ENCODE assay signal across 8 cellular contexts in genomic region chr4:112145326-112145819, GRCh38. TPM values are rescaled to one million over a fixed set of nuclear protein-coding genes. Genes with fewer than 3 reads are reported as not detected.
DNase-seq lines count a peak whose midpoint lies in the region; ATAC-seq and TF ChIP-seq lines count a peak whose summit lies in the region.

FAM241A (plus strand) TSS chr4:112145454; CDS start chr4:112145581, 127 bp downstream.

- TF ChIP-seq EP300 in stomach (IDR thresholded peaks at IDR 0.05), result no peak

- WGBS in stomach, 5 donors, result 0 to 1% (median 1%) methylated on average over 29 to 68 of the region's 74 CpGs

- H3K4me1 Mint-ChIP-seq in Caco-2 (ENCODE audit: low read depth, unreplicated experiment) (peaks cover 18% of the 10 kb centered on the region), nephron progenitor cell (peaks cover 14% of the 10 kb centered on the region)
- peaks cover 33% of the 10 kb centered on the region for H3K4me1 Mint-ChIP-seq in activated T-helper 17 cell treated with anti-CD3 and anti-CD28 coated beads, Interleukin-2, amount 50 U/mL, for 72 hours

- H3K36me3 Mint-ChIP-seq in Caco-2 (ENCODE audit: insufficient read depth, unreplicated experiment) (no peaks in the 10 kb centered on the region), nephron progenitor cell (ENCODE audit: low read depth) (no peaks in the 10 kb centered on the region)
- peaks cover 30% of the 10 kb centered on the region for H3K36me3 Mint-ChIP-seq in activated T-helper 17 cell treated with anti-CD3 and anti-CD28 coated beads, Interleukin-2, amount 50 U/mL, for 72 hours (ENCODE audit: low read depth)

- POLR2A ChIA-PET in Caco-2 (lab: Charles Lee), result no interaction called here
- POLR2A ChIA-PET in Panc1 (lab: Charles Lee), result no interaction called here

- H3K27ac Mint-ChIP-seq in Caco-2 (ENCODE audit: unreplicated experiment) (peak within 1 kb of the TSS; percentile 60), nephron progenitor cell (no peak within 1 kb of the TSS)
- H3K27ac Mint-ChIP-seq in activated T-helper 17 cell treated with anti-CD3 and anti-CD28 coated beads, Interleukin-2, amount 50 U/mL, for 72 hours, result peak within 1 kb of the TSS; percentile 83

- intact Hi-C loops in Caco-2 (cut with micrococcal nuclease; ENCODE audit: unreplicated experiment), result loop anchor here (1.0 kb wide), 2 partner anchors 32 to 45 kb away; no protein-coding TSS in a partner anchor
- intact Hi-C loops in Panc1 (cut with micrococcal nuclease; ENCODE audit: unreplicated experiment), result no loop called here
- intact Hi-C loops in stomach (cut with DNase I; ENCODE audit: low total_unique reads), result no loop called here

- no peaks in the 10 kb centered on the region for H3K9me3 Mint-ChIP-seq in Caco-2 (ENCODE audit: unreplicated experiment)
- H3K9me3 Mint-ChIP-seq in activated T-helper 17 cell treated with anti-CD3 and anti-CD28 coated beads, Interleukin-2, amount 50 U/mL, for 72 hours, result no peaks in the 10 kb centered on the region
- no peaks in the 10 kb centered on the region for H3K9me3 Mint-ChIP-seq in nephron progenitor cell

- no TSS peak for BruUV-seq in Caco-2 (replicated peaks; lab: Mats Ljungman, UMichigan)
- BruUV-seq in Panc1 (replicated peaks; lab: Mats Ljungman, UMichigan), result no TSS peak

- H3K4me1 ChIP-seq in Caco-2 (no peaks in the 10 kb centered on the region), Panc1 (ENCODE audit: control insufficient read depth, insufficient read depth, low read length) (no peaks in the 10 kb centered on the region), stomach (peaks cover 4 to 34% (median 16%) of the 10 kb centered on the region in 4 donors)

- DNase-seq in Caco-2, result peak; percentile 80 to 85
- peak; percentile 82 for DNase-seq in HK-2 (ENCODE audit: unreplicated experiment)
- no peak for DNase-seq in Panc1 (ENCODE audit: low read depth, low spot score)
- DNase-seq in fibroblast of peridontal ligament (ENCODE audit: extremely low read depth), result peak; percentile 61
- peak; percentile 91 for DNase-seq in nephron progenitor cell
- DNase-seq in stomach, result peak; percentile 89

- peak within 1 kb of the TSS; percentile 63; the same call in 1 of the 2 replicates for H3K27ac ChIP-seq in Panc1 (ENCODE audit: low read length)
- peak within 1 kb of the TSS; percentile 88 to 99 (median 94) for H3K27ac ChIP-seq in stomach

- H3K4me3 ChIP-seq in Caco-2 (ENCODE audit: low read depth, low read length) (peak within 1 kb of the TSS; percentile 72), Panc1 (ENCODE audit: low read depth in 2 of 2, low read length in 2 of 2) (peak within 1 kb of the TSS; percentile 64 to 83), stomach (peak within 1 kb of the TSS; percentile 77 to 90 (median 87))

- CTCF ChIA-PET in Caco-2 (lab: Charles Lee), result no interaction called here
- CTCF ChIA-PET in Panc1 (lab: Charles Lee), result no interaction called here

- H3K9me3 ChIP-seq in Caco-2 (no peaks in the 10 kb centered on the region), Panc1 (ENCODE audit: control insufficient read depth, insufficient read depth, low read depth, low read length) (no peaks in the 10 kb centered on the region), stomach (no peaks in the 10 kb centered on the region)

- ATAC-seq in GM19463 (IDR thresholded peaks at IDR 0.05; ENCODE audit: unreplicated experiment) (peak; percentile 86), Panc1 (peak; percentile 99)
- ATAC-seq in activated T-helper 17 cell treated with anti-CD3 and anti-CD28 coated beads, Interleukin-2, amount 50 U/mL, for 72 hours (replicated peaks), result peak; percentile 91

- peak within 1 kb of the TSS; percentile 82 for H3K4me3 Mint-ChIP-seq in Caco-2 (ENCODE audit: unreplicated experiment)
- H3K4me3 Mint-ChIP-seq in activated T-helper 17 cell treated with anti-CD3 and anti-CD28 coated beads, Interleukin-2, amount 50 U/mL, for 72 hours, result peak within 1 kb of the TSS; percentile 90
- H3K4me3 Mint-ChIP-seq in nephron progenitor cell, result peak within 1 kb of the TSS; percentile 86

- no peaks in the 10 kb centered on the region for H3K36me3 ChIP-seq in Caco-2 (ENCODE audit: control insufficient read depth, insufficient read depth, low read length)
- no peaks in the 10 kb centered on the region for H3K36me3 ChIP-seq in Panc1 (ENCODE audit: control insufficient read depth, insufficient read depth, low read length)
- H3K36me3 ChIP-seq in stomach, result no peaks in the 10 kb centered on the region

- H3K27me3 ChIP-seq in Caco-2 (replicated peaks; ENCODE audit: control insufficient read depth, insufficient read depth, low read length) (no peaks in the 10 kb centered on the region), Panc1 (ENCODE audit: control insufficient read depth, insufficient read depth, low read length) (no peaks in the 10 kb centered on the region), stomach (no peaks in the 10 kb centered on the region)

- TF ChIP-seq CTCF in Caco-2 (IDR thresholded peaks at IDR 0.05; ENCODE audit: insufficient read depth in 1 of 2, low read depth in 1 of 2, low read length in 1 of 2, severe bottlenecking in 1 of 2, unreplicated experiment in 1 of 2) (no peak), Panc1 (IDR thresholded peaks at IDR 0.05) (no peak), nephron progenitor cell (IDR thresholded peaks at IDR 0.05) (no peak), stomach (IDR thresholded peaks at IDR 0.05) (no peak)

- TF ChIP-seq POLR2A in stomach (IDR thresholded peaks at IDR 0.05), result no peak

- in situ Hi-C loops in Panc1 (cut with HindIII; ENCODE audit: low pct_unique_long_range_greater_than_20kb, low sequenced_read_pairs), result no loop called here

- no peaks in the 10 kb centered on the region for H3K27me3 Mint-ChIP-seq in Caco-2 (ENCODE audit: insufficient read depth, unreplicated experiment)
- H3K27me3 Mint-ChIP-seq in activated T-helper 17 cell treated with anti-CD3 and anti-CD28 coated beads, Interleukin-2, amount 50 U/mL, for 72 hours, result no peaks in the 10 kb centered on the region
- H3K27me3 Mint-ChIP-seq in nephron progenitor cell (ENCODE audit: low read depth, poor library complexity), result peaks cover 41% of the 10 kb centered on the region

RNA-seq across cellular contexts. Expression of gene FAM241A, which starts in this region (rescaled TPM):
- 1.0 and 1.1 TPM in 2 replicates for total RNA-seq in Caco-2 (2022)
- total RNA-seq in Panc1 (2021; ENCODE audit: unreplicated experiment), result 0.90 TPM
- polyA plus RNA-seq in Panc1 (2012; ENCODE audit: insufficient read length), result 0.47 TPM
- 1 to 10 TPM; 3.0 to 3.8 TPM for total RNA-seq in activated T-helper 17 cell treated with anti-CD3 and anti-CD28 coated beads, Interleukin-2, amount 50 U/mL, for 72 hours
- total RNA-seq in stomach, result 1 to 10 TPM in 3 of 5 donors, under 1 TPM in 1, not detected in 1; 0.58 to 8.4 (median 4.0) TPM
- 1 to 10 TPM; 1.7 to 6.7 (median 2.4) TPM for polyA plus RNA-seq in stomach

Comparison
In these comparisons a context has a peak if more than half of its experiments do, and no peak if none do; other contexts are left out.
1. Peak in ATAC-seq, H3K4me3 ChIP-seq and H3K27ac ChIP-seq in Panc1; RNA of the gene not detected or under 1 TPM.